In genomic region chr1:18292531-18292930, GRCh38 we compare ENCODE assay signal across 22 cellular contexts.
DNase-seq lines count a peak whose midpoint lies in the region; ATAC-seq, FAIRE-seq and TF ChIP-seq lines count a peak whose summit lies in the region.
"Had no signal": no experiment of that assay in that cellular context is flagged by ENCODE, and none has a peak within 500 bp of the region (broad histone marks: within the 10 kb centered on the region; RNA-seq: fewer than 3 reads in every experiment).

No MANE protein-coding gene starts in this region.

- no peak for TF ChIP-seq POLR2A in H1 (IDR thresholded peaks at IDR 0.05; ENCODE audit: control extremely low read depth in 1 of 2, low read depth in 2 of 2, low read length in 2 of 2)

- peak overlapping the region; percentile 96 for H2AK5ac ChIP-seq in H1 (ENCODE audit: low read depth, low read length)

- H4K5ac ChIP-seq in H1 (ENCODE audit: insufficient read length, low read depth, low read length): no peak overlapping the region

- H3K14ac ChIP-seq in H1 (ENCODE audit: insufficient read length): no peak overlapping the region

- H3K4me1 Mint-ChIP-seq in neural progenitor cell: peaks cover 20% of the 10 kb centered on the region
- H3K4me1 Mint-ChIP-seq: B cell; CD4-positive, CD25-positive, alpha-beta regulatory T cell had no signal

- H3K9me3 Mint-ChIP-seq in neural progenitor cell: no peaks in the 10 kb centered on the region
- H3K9me3 Mint-ChIP-seq: CD4-positive, CD25-positive, alpha-beta regulatory T cell; CD8-positive, alpha-beta T cell had no signal

- peaks cover 15% of the 10 kb centered on the region for H3K27me3 Mint-ChIP-seq in neural progenitor cell (ENCODE audit: insufficient read depth, low read depth)

- H3K9me2 ChIP-seq in SK-N-SH: no peaks in the 10 kb centered on the region

- peak overlapping the region; percentile 67 for H2BK120ac ChIP-seq in H1 (replicated peaks; ENCODE audit: low read depth, low read length)

- H3K27me3 ChIP-seq in SK-N-SH (ENCODE audit: insufficient read depth): no peaks in the 10 kb centered on the region
- H3K27me3 ChIP-seq in H1 (replicated peaks in 1 of 4; ENCODE audit: control insufficient read depth in 3 of 4, extremely low read depth in 1 of 4, insufficient read depth in 3 of 4, low read length in 3 of 4): no peaks in the 10 kb centered on the region; a peak in 1 of 7 replicates
- H3K27me3 ChIP-seq in neural progenitor cell: no peaks in the 10 kb centered on the region
- H3K27me3 ChIP-seq: BLaER1 had no signal

- 39% methylated on average over 7 of the region's 7 CpGs for WGBS in SK-N-SH (ENCODE audit: low lambda C conversion rate)
- 90% methylated on average over 7 of the region's 7 CpGs; no CpG with 5 or more reads in 1 of the 2 experiments for WGBS in H1 (ENCODE audit: extremely low coverage in 1 of 2, insufficient coverage in 1 of 2, insufficient read length in 1 of 2, insufficient replicate concordance in 2 of 2, low coverage in 1 of 2, low lambda C conversion rate in 2 of 2, missing lambda C conversion rate in 1 of 2), 2 experiments

- no peak overlapping the region for H4K8ac ChIP-seq in H1 (ENCODE audit: extremely low read depth, insufficient read depth, low read length)

- H3K4me3 ChIP-seq in SK-N-SH (ENCODE audit: low read depth in 2 of 2, low read length in 1 of 2) (no peak overlapping the region), H1 (ENCODE audit: extremely low read depth in 1 of 4, insufficient read depth in 2 of 4, low read depth in 3 of 4, low read length in 4 of 4) (no peak overlapping the region), neural progenitor cell (no peak overlapping the region)
- H3K4me3 ChIP-seq: BLaER1, GM23338 had no signal

- no peaks in the 10 kb centered on the region for H3K9me3 ChIP-seq in SK-N-SH
- H3K9me3 ChIP-seq in H1 (ENCODE audit: insufficient read depth in 2 of 2, low read depth in 1 of 2, low read length in 1 of 2): no peaks in the 10 kb centered on the region
- no peaks in the 10 kb centered on the region for H3K9me3 ChIP-seq in neural progenitor cell (ENCODE audit: low read depth)
- H3K9me3 ChIP-seq: BLaER1, Caco-2 had no signal

- no peaks in the 10 kb centered on the region for H3K79me1 ChIP-seq in H1 (ENCODE audit: low read depth, low read length)

- ATAC-seq in SK-N-SH treated with all-trans-retinoic acid at 6 μM for 48 hours (no peak), GM21447 (IDR thresholded peaks at IDR 0.05; ENCODE audit: unreplicated experiment) (no peak), GM19467 (IDR thresholded peaks at IDR 0.05; ENCODE audit: unreplicated experiment) (no peak)
- ATAC-seq: CD8-positive, alpha-beta T cell; GM23338 had no signal

- peak overlapping the region; percentile 8 for H3K27ac Mint-ChIP-seq in neural progenitor cell
- H3K27ac Mint-ChIP-seq: B cell; CD8-positive, alpha-beta T cell had no signal

- no peak overlapping the region for H3K56ac ChIP-seq in H1 (replicated peaks; ENCODE audit: insufficient read length, low read depth, low read length)

- H2AFZ ChIP-seq in SK-N-SH (ENCODE audit: low read depth): no peak overlapping the region
- no peak overlapping the region for H2AFZ ChIP-seq in H1 (ENCODE audit: low read length)
- no peak overlapping the region for H2AFZ ChIP-seq in neural progenitor cell (replicated peaks)
- H2AFZ ChIP-seq: GM23338 had no signal

- peaks cover 0 to 13% of the 10 kb centered on the region in 2 experiments; a peak in 2 of 4 replicates for H3K4me1 ChIP-seq in SK-N-SH (ENCODE audit: control insufficient read depth in 1 of 2, insufficient read depth in 2 of 2, low read depth in 1 of 2, low read length in 1 of 2)
- peaks cover 8 to 40% (median 27%) of the 10 kb centered on the region in 4 experiments for H3K4me1 ChIP-seq in H1 (replicated peaks in 1 of 4; ENCODE audit: control insufficient read depth in 3 of 4, insufficient read depth in 4 of 4, low read length in 3 of 4)
- peaks cover 21% of the 10 kb centered on the region for H3K4me1 ChIP-seq in neural progenitor cell
- H3K4me1 ChIP-seq: Caco-2 had no signal

- TF ChIP-seq EP300 in SK-N-SH (IDR thresholded peaks at IDR 0.05; ENCODE audit: borderline replicate concordance in 1 of 2, low read depth in 1 of 2, low read length in 1 of 2): no peak
- TF ChIP-seq EP300 in H1 (IDR thresholded peaks at IDR 0.05; ENCODE audit: borderline replicate concordance in 1 of 2, low read depth in 2 of 2, low read length in 2 of 2): no peak

- peak overlapping the region; percentile 99 for H2BK12ac ChIP-seq in H1 (ENCODE audit: low read depth, low read length)

- peak overlapping the region; percentile 100; the same call in 1 of the 2 replicates for H2BK20ac ChIP-seq in H1 (ENCODE audit: low read length)

- POLR2A ChIA-PET in SK-N-SH (lab: Yijun Ruan, JAX): no interaction called here
- POLR2A ChIA-PET in H1 (lab: Charles Lee; ENCODE audit: partially characterized antibody): interaction anchor here (0.8 to 2.2 kb wide), 5 partner anchors 11 to 116 kb away, joined by 3 to 5 read pairs (median 3); no protein-coding TSS in a partner anchor

- peak overlapping the region; percentile 92 for H3K18ac ChIP-seq in H1 (ENCODE audit: extremely low read depth, low read length)

- H3F3A ChIP-seq in SK-N-SH (replicated peaks; ENCODE audit: insufficient read depth) (no peaks in the 10 kb centered on the region), neural progenitor cell (ENCODE audit: low read depth) (peaks cover 19% of the 10 kb centered on the region)

- H2BK5ac ChIP-seq in H1 (ENCODE audit: low read depth, low read length): peak overlapping the region; percentile 87; the same call in 1 of the 2 replicates

- no peak for FAIRE-seq in H1 (lab: Jason Lieb, UNC)
- FAIRE-seq: A204.1, G401.6, GM12892, H54 had no signal

- H3K79me2 ChIP-seq in SK-N-SH (ENCODE audit: insufficient read depth) (no peaks in the 10 kb centered on the region), H1 (ENCODE audit: control insufficient read depth in 1 of 2, insufficient read depth in 2 of 2, low read length in 2 of 2) (no peaks in the 10 kb centered on the region), neural progenitor cell (ENCODE audit: low read depth) (no peaks in the 10 kb centered on the region)

- H3K9ac ChIP-seq in SK-N-SH: no peak overlapping the region
- no peak overlapping the region for H3K9ac ChIP-seq in H1 (replicated peaks in 1 of 4; ENCODE audit: extremely low read depth in 1 of 4, low read depth in 3 of 4, low read length in 3 of 4)
- no peak overlapping the region for H3K9ac ChIP-seq in neural progenitor cell
- H3K9ac ChIP-seq: BLaER1 had no signal

- H3K36me3 Mint-ChIP-seq in neural progenitor cell: no peaks in the 10 kb centered on the region
- H3K36me3 Mint-ChIP-seq: CD4-positive, CD25-positive, alpha-beta regulatory T cell; CD8-positive, alpha-beta T cell had no signal

- no peak overlapping the region for H3K4me3 Mint-ChIP-seq in neural progenitor cell
- H3K4me3 Mint-ChIP-seq: B cell; CD4-positive, CD25-positive, alpha-beta regulatory T cell; CD8-positive, alpha-beta T cell; GM23338 had no signal

- DNase-seq in SK-N-SH (no peak), H1 (ENCODE audit: low read depth in 1 of 2, low spot score in 2 of 2) (no peak), neural progenitor cell (ENCODE audit: low spot score) (no peak), NCI-H510A treated with DMSO at 0.1 percent for 48 hours (lab: John Stamatoyannopoulos, UW) (no peak), NCI-H1694 (lab: John Stamatoyannopoulos, UW) (no peak)
- DNase-seq: Caco-2; CD4-positive, CD25-positive, alpha-beta regulatory T cell; CD8-positive, alpha-beta T cell; DND-41; HCEC 1CT had no signal

- TF ChIP-seq RAD21 in SK-N-SH (IDR thresholded peaks at IDR 0.05; ENCODE audit: low read length): no peak
- TF ChIP-seq RAD21 in H1 (IDR thresholded peaks at IDR 0.05 in 1 of 2, conservative IDR thresholded peaks at IDR 0.05 in 1 of 2; ENCODE audit: low read depth in 2 of 2, low read length in 2 of 2): no peak

- H3K27ac ChIP-seq in SK-N-SH (ENCODE audit: low read depth in 2 of 2, low read length in 1 of 2) (no peak overlapping the region), H1 (ENCODE audit: low read depth, low read length) (no peak overlapping the region), neural progenitor cell (no peak overlapping the region)
- H3K27ac ChIP-seq: 22Rv1, BLaER1, C4-2B had no signal

- no peak overlapping the region for H3K23ac ChIP-seq in H1 (ENCODE audit: insufficient read length)

- no peak overlapping the region for H3K4me2 ChIP-seq in SK-N-SH
- no peak overlapping the region for H3K4me2 ChIP-seq in H1 (ENCODE audit: insufficient read depth in 1 of 2, low read depth in 2 of 2, low read length in 2 of 2)
- no peak overlapping the region for H3K4me2 ChIP-seq in neural progenitor cell
- H3K4me2 ChIP-seq: BLaER1, GM23338 had no signal

- H2BK15ac ChIP-seq in H1 (ENCODE audit: low read length): peak overlapping the region; percentile 82; the same call in 1 of the 2 replicates

- H4K20me1 ChIP-seq in SK-N-SH (ENCODE audit: insufficient read depth) (no peaks in the 10 kb centered on the region), H1 (replicated peaks in 1 of 2; ENCODE audit: control insufficient read depth in 1 of 2, insufficient read depth in 2 of 2, low read length in 2 of 2) (no peaks in the 10 kb centered on the region), neural progenitor cell (ENCODE audit: low read depth) (no peaks in the 10 kb centered on the region)
- H4K20me1 ChIP-seq: BLaER1 had no signal

- H3K36me3 ChIP-seq in SK-N-SH (replicated peaks in 1 of 2; ENCODE audit: control insufficient read depth in 1 of 2, insufficient read depth in 2 of 2, low read length in 1 of 2) (no peaks in the 10 kb centered on the region), H1 (ENCODE audit: control insufficient read depth in 2 of 4, insufficient read depth in 4 of 4, low read length in 3 of 4) (no peaks in the 10 kb centered on the region), neural progenitor cell (no peaks in the 10 kb centered on the region)
- H3K36me3 ChIP-seq: BLaER1 had no signal

- CTCF ChIA-PET in SK-N-SH (lab: Yijun Ruan, JAX): interaction anchor here (0.7 to 10.0 kb wide), 7 partner anchors 8 to 367 kb away, joined by 3 to 72 read pairs (median 5); no protein-coding TSS in a partner anchor
- CTCF ChIA-PET in H1 (lab: Charles Lee; ENCODE audit: partially characterized antibody): interaction anchor here (0.8 to 3.1 kb wide), 10 partner anchors 10 to 183 kb away, joined by 3 to 16 read pairs (median 4); no protein-coding TSS in a partner anchor

- peak overlapping the region; percentile 96 for H4K91ac ChIP-seq in H1 (replicated peaks; ENCODE audit: insufficient read length, low read length)

- TF ChIP-seq CTCF in SK-N-SH (IDR thresholded peaks at IDR 0.05) (no peak), H1 (IDR thresholded peaks at IDR 0.05; ENCODE audit: control extremely low read depth in 1 of 3, insufficient read depth in 1 of 3, low read depth in 1 of 3, low read length in 3 of 3) (no peak), neural progenitor cell (IDR thresholded peaks at IDR 0.05) (no peak)

- peak overlapping the region; percentile 72 for H3K4ac ChIP-seq in H1 (replicated peaks; ENCODE audit: insufficient read length, low read depth, low read length)

- H3K23me2 ChIP-seq in H1 (ENCODE audit: low read depth, low read length): no peaks in the 10 kb centered on the region

TF ChIP-seq in SK-N-SH treated with all-trans-retinoic acid at 6 μM for 48 hours, 23 proteins besides CTCF, POLR2A, EP300 and RAD21 (continues in another document):
- no peak for TF ChIP-seq ISL1 (CRISPR knock-in tag; IDR thresholded peaks at IDR 0.05)

TF ChIP-seq in SK-N-SH, 30 proteins besides CTCF, POLR2A, EP300 and RAD21 (continues in another document):
- no peak for TF ChIP-seq FOXJ3 (CRISPR knock-in tag; IDR thresholded peaks at IDR 0.05)
